11 cellular contexts compared by ENCODE assay signal in the genomic region with DNA sequence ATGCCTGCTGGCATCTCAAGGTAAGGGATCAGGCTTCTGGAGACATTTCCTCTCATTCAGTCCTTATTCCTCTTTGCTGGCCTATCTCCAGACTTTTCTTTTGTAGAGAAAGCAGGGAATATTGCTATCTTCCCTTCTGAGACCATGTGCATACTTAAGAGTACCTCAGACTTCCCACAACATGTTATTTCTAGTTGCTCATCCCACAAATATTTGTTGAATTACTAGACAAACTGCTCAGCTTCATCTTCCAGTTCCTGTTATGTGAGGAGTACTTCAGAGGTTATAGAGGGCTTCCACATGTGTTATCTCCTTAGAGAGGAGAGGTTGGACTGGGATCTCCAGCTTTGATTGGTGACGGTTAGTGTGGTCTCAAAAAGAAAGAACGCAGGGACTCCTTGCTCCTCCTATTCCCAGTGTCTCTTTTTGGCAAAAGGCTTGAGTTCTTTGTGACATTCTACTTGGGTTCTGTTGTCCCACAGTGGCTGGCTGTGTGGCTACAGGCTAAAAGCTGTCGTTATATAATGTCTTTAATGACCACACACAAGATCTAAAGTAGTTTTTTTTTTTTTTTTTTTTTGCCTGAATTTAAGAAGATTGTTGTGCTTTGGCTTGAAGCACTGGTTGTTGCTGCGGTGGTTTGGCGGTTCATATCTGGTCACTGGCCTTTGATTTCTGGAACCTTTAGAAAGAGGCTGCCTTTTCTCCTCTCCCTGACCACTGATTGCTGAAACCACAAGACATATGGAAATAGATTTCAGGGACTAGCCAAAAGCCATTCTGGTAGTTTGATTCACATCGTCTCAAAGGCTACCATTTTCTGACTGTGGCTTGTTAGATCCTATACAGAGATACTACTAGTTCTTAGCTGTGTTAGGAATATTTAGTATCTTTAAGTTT.
DNase-seq lines count a peak whose midpoint lies in the region; ATAC-seq and TF ChIP-seq lines count a peak whose summit lies in the region.
"Had no signal": no experiment of that assay in that cellular context is flagged by ENCODE, and none has a peak within 500 bp of the region (broad histone marks: within the 10 kb centered on the region; RNA-seq: fewer than 3 reads in every experiment).

No MANE protein-coding gene starts in this region.

- H3K36me3 ChIP-seq in kidney epithelial cell (ENCODE audit: control insufficient read depth, insufficient read depth, low read length) (no peaks in the 10 kb centered on the region), urinary bladder (ENCODE audit: insufficient read depth) (no peaks in the 10 kb centered on the region)

- no peak overlapping the region for H3K4me3 Mint-ChIP-seq in activated T-helper 1 cell treated with anti-CD3 and anti-CD28 coated beads, Interleukin-12 subunit alpha, Interleukin-12 subunit beta, Interleukin-2, Interleukin-4 antibody, amounts not matched to agents 30 ng/mL and 10 ng/mL and 1 ng/mL, durations not matched to agents 14 hours and 24 hours and 36 hours
- no peak overlapping the region for H3K4me3 Mint-ChIP-seq in CD4-positive, alpha-beta T cell
- H3K4me3 Mint-ChIP-seq: neural crest cell had no signal

- no peak for TF ChIP-seq CTCF in kidney epithelial cell (IDR thresholded peaks at IDR 0.05; ENCODE audit: insufficient read depth, low read length, poor library complexity, severe bottlenecking)
- TF ChIP-seq CTCF in CD4-positive, alpha-beta T cell (IDR thresholded peaks at IDR 0.05) = no peak

- DNase-seq in NCI-H2196 (lab: John Stamatoyannopoulos, UW; ENCODE audit: unreplicated experiment) (peak; percentile 32), NCI-H2196 treated with DMSO at 0.1 percent for 48 hours (lab: John Stamatoyannopoulos, UW; ENCODE audit: unreplicated experiment) (no peak), astrocyte of the hippocampus (ENCODE audit: low read depth, low spot score) (peak; percentile 94), kidney epithelial cell (ENCODE audit: low read depth) (peak; percentile 87), NCI-H526 (lab: John Stamatoyannopoulos, UW) (no peak)
- no peak for DNase-seq in activated T-helper 1 cell treated with anti-CD3 and anti-CD28 coated beads, Interleukin-12 subunit alpha, Interleukin-12 subunit beta, Interleukin-2, Interleukin-4 antibody, amounts not matched to agents 30 ng/mL and 10 ng/mL and 1 ng/mL, durations not matched to agents 14 hours and 24 hours and 36 hours (ENCODE audit: low spot score)
- no peak for DNase-seq in CD4-positive, alpha-beta T cell
- DNase-seq: activated naive CD4-positive, alpha-beta T cell treated with anti-CD3 and anti-CD28 coated beads, Interleukin-2, amount 50 U/mL, for 16 hours had no signal

- H3K4me3 ChIP-seq in kidney epithelial cell (ENCODE audit: low read depth, low read length) (no peak overlapping the region), urinary bladder (ENCODE audit: low read depth, low read length) (no peak overlapping the region)

- CTCF ChIA-PET in CD4-positive, alpha-beta T cell (lab: Charles Lee) = interaction anchor here (0.7 kb wide), 2 partner anchors 106 to 447 kb away, joined by 4 read pairs; no protein-coding TSS in a partner anchor

- peak overlapping the region; percentile 50 for H3K27ac ChIP-seq in urinary bladder (ENCODE audit: low read depth)
- H3K27ac ChIP-seq in CD4-positive, alpha-beta T cell (ENCODE audit: low read depth, low read length) = no peak overlapping the region

- intact Hi-C loops in activated T-helper 1 cell treated with anti-CD3 and anti-CD28 coated beads, Interleukin-12 subunit alpha, Interleukin-12 subunit beta, Interleukin-2, Interleukin-4 antibody, amounts not matched to agents 30 ng/mL and 10 ng/mL and 1 ng/mL, durations not matched to agents 14 hours and 24 hours and 36 hours (cut with micrococcal nuclease) = no loop called here
- intact Hi-C loops in CD4-positive, alpha-beta T cell (cut with DNase I, micrococcal nuclease) = no loop called here

- POLR2A ChIA-PET in CD4-positive, alpha-beta T cell (lab: Charles Lee) = no interaction called here

- H3K27me3 Mint-ChIP-seq in activated T-helper 1 cell treated with anti-CD3 and anti-CD28 coated beads, Interleukin-12 subunit alpha, Interleukin-12 subunit beta, Interleukin-2, Interleukin-4 antibody, amounts not matched to agents 30 ng/mL and 10 ng/mL and 1 ng/mL, durations not matched to agents 14 hours and 24 hours and 36 hours (ENCODE audit: insufficient read depth) = no peaks in the 10 kb centered on the region
- H3K27me3 Mint-ChIP-seq in CD4-positive, alpha-beta T cell = no peaks in the 10 kb centered on the region

- no peak for ATAC-seq in CD4-positive, alpha-beta T cell (ENCODE audit: poor library complexity)
- ATAC-seq: esophagus mucosa had no signal

- no peaks in the 10 kb centered on the region for H3K9me3 ChIP-seq in CD4-positive, alpha-beta T cell (ENCODE audit: control insufficient read depth, low read length)

- no peaks in the 10 kb centered on the region for H3K4me1 ChIP-seq in urinary bladder (ENCODE audit: insufficient read depth)

- no peak overlapping the region for H3K27ac Mint-ChIP-seq in activated T-helper 1 cell treated with anti-CD3 and anti-CD28 coated beads, Interleukin-12 subunit alpha, Interleukin-12 subunit beta, Interleukin-2, Interleukin-4 antibody, amounts not matched to agents 30 ng/mL and 10 ng/mL and 1 ng/mL, durations not matched to agents 14 hours and 24 hours and 36 hours
- no peak overlapping the region for H3K27ac Mint-ChIP-seq in CD4-positive, alpha-beta T cell

- no peaks in the 10 kb centered on the region for H3K4me1 Mint-ChIP-seq in activated T-helper 1 cell treated with anti-CD3 and anti-CD28 coated beads, Interleukin-12 subunit alpha, Interleukin-12 subunit beta, Interleukin-2, Interleukin-4 antibody, amounts not matched to agents 30 ng/mL and 10 ng/mL and 1 ng/mL, durations not matched to agents 14 hours and 24 hours and 36 hours (ENCODE audit: low read depth)
- no peaks in the 10 kb centered on the region for H3K4me1 Mint-ChIP-seq in CD4-positive, alpha-beta T cell (ENCODE audit: low read depth)
- H3K4me1 Mint-ChIP-seq: neural crest cell had no signal

- peaks cover 12% of the 10 kb centered on the region for H3K36me3 Mint-ChIP-seq in activated T-helper 1 cell treated with anti-CD3 and anti-CD28 coated beads, Interleukin-12 subunit alpha, Interleukin-12 subunit beta, Interleukin-2, Interleukin-4 antibody, amounts not matched to agents 30 ng/mL and 10 ng/mL and 1 ng/mL, durations not matched to agents 14 hours and 24 hours and 36 hours (ENCODE audit: low read depth)
- H3K36me3 Mint-ChIP-seq in CD4-positive, alpha-beta T cell (ENCODE audit: low read depth) = peaks cover 7% of the 10 kb centered on the region

- no peaks in the 10 kb centered on the region for H3K27me3 ChIP-seq in kidney epithelial cell (ENCODE audit: control insufficient read depth, insufficient read depth, low read length)
- no peaks in the 10 kb centered on the region for H3K27me3 ChIP-seq in CD4-positive, alpha-beta T cell (ENCODE audit: control insufficient read depth, insufficient read depth, low read length)

- 75% methylated on average over 6 of the region's 6 CpGs for WGBS in urinary bladder

- H3K9me3 Mint-ChIP-seq in activated T-helper 1 cell treated with anti-CD3 and anti-CD28 coated beads, Interleukin-12 subunit alpha, Interleukin-12 subunit beta, Interleukin-2, Interleukin-4 antibody, amounts not matched to agents 30 ng/mL and 10 ng/mL and 1 ng/mL, durations not matched to agents 14 hours and 24 hours and 36 hours = peaks cover 13% of the 10 kb centered on the region
- no peaks in the 10 kb centered on the region for H3K9me3 Mint-ChIP-seq in CD4-positive, alpha-beta T cell

Comparison
In these comparisons a context has a peak if more than half of its experiments do, and no peak if none do; other contexts are left out.
1. DNase-seq: peak in NCI-H2196 (single experiment), astrocyte of the hippocampus (single experiment) and kidney epithelial cell (single experiment); none in NCI-H2196 treated with DMSO at 0.1 percent for 48 hours (single experiment), activated T-helper 1 cell treated with anti-CD3 and anti-CD28 coated beads, Interleukin-12 subunit alpha, Interleukin-12 subunit beta, Interleukin-2, Interleukin-4 antibody, amounts not matched to agents 30 ng/mL and 10 ng/mL and 1 ng/mL, durations not matched to agents 14 hours and 24 hours and 36 hours (single experiment), CD4-positive, alpha-beta T cell (0 of 10) and NCI-H526 (0 of 2).